Comparison of ENCODE assay signal across 8 cellular contexts in genomic region chr15:99493461-99493860, GRCh38.
"Had no signal": no experiment of that assay in that cellular context is flagged by ENCODE, and none has a peak within 500 bp of the region (broad histone marks: within the 10 kb centered on the region; RNA-seq: fewer than 3 reads in every experiment).

No MANE protein-coding gene starts in this region.

- H3K9me3 Mint-ChIP-seq: H9 had no signal

- H3K27ac ChIP-seq: GM23248 had no signal

- H2AFZ ChIP-seq: GM23248 had no signal

- FAIRE-seq: H54, HTR-8/SVneo, K562 had no signal

- DNase-seq: GM23248, GOT3, H9, HCEC 1CT, IMR-90 had no signal

- H3K27ac Mint-ChIP-seq: H9 had no signal

- H3K4me3 Mint-ChIP-seq: H9 had no signal

- H3K4me3 ChIP-seq: GM23248, K562 had no signal

- ATAC-seq: K562 had no signal

- H3K9ac ChIP-seq: GM23248 had no signal

- H3K4me1 Mint-ChIP-seq: H9 had no signal
